ENCODE assay signal across 8 cellular contexts in the genomic region with DNA sequence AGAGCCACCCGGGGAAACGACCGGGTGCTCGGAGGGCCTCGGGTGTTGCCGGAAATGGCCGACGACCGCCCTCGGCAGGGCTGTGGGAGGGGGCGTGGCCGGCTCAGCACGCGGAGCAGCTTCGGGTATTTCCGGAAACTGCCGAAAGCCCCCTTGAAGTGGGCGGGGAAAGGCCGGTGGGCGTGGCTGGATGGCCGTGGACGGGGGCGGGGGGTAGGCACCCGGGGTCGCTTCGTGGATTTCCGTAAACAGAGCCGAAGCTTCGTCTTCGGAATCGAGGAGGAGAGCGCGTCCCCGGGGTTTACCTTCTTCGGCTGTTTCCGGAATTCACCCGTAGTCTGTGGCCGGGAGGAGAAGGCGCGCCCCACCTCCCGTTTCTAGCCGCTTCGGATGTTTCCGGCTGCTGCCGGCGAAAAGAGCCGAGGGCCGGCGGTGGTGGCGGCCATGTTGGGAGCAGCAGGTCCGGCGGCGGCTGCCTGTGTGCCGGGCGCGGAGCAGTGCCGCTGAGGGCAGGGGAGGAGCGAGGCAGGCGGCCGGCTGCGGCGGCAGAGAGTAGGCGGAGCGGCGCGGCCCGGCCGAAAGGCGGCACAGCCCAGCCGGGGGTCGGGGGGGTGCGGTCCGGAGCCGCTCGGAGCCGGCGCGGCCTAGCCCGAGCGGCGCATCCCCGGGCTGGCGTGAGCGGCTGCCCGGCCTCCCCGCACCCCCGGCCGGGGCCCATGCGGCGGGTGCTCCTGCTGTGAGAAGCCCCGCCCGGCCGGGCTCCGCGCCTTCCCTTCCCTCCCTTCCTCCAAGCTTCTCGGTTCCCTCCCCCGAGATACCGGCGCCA. TPM values are rescaled to one million over a fixed set of nuclear protein-coding genes. Genes with fewer than 3 reads are reported as not detected.
DNase-seq lines count a peak whose midpoint lies in the region; ATAC-seq, FAIRE-seq and TF ChIP-seq lines count a peak whose summit lies in the region.

A gene (plus strand): TSS at position 429 of the 826 bp plus-strand sequence. CDS start 397 bp downstream, at position 826.

- H3K23me2 ChIP-seq in H1 (ENCODE audit: low read depth, low read length): peaks cover 16% of the 10 kb centered on the region

- no peak for TF ChIP-seq CTCF in H1 (IDR thresholded peaks at IDR 0.05; ENCODE audit: control extremely low read depth in 1 of 3, insufficient read depth in 1 of 3, low read depth in 1 of 3, low read length in 3 of 3)

- no peaks in the 10 kb centered on the region for H3K27me3 Mint-ChIP-seq in activated CD8-positive, alpha-beta memory T cell treated with anti-CD3 and anti-CD28 coated beads, Interleukin-2, amount 10 ng/mL, durations not matched to agents 7 days and 5 days

- H2BK12ac ChIP-seq in H1 (ENCODE audit: low read depth, low read length): no peak within 1 kb of the TSS
- H2BK12ac ChIP-seq in mesenchymal stem cell (ENCODE audit: low read length in 2 of 2): peak within 1 kb of the TSS in 1 of 2 experiments; percentile 16

- 0 out of 4 replicates have a peak, but pooled peaks of 1 of the 2 experiments have one; percentile 3 for TF ChIP-seq RAD21 in H1 (IDR thresholded peaks at IDR 0.05 in 1 of 2, conservative IDR thresholded peaks at IDR 0.05 in 1 of 2; ENCODE audit: low read depth in 2 of 2, low read length in 2 of 2)

- H2BK120ac ChIP-seq in H1 (replicated peaks; ENCODE audit: low read depth, low read length) (no peak within 1 kb of the TSS), mesenchymal stem cell (ENCODE audit: low read depth, low read length) (no peak within 1 kb of the TSS)

- TF ChIP-seq EP300 in H1 (IDR thresholded peaks at IDR 0.05; ENCODE audit: borderline replicate concordance in 1 of 2, low read depth in 2 of 2, low read length in 2 of 2): no peak

- peak within 1 kb of the TSS; percentile 52; the same call in 1 of the 2 replicates for H3K18ac ChIP-seq in H1 (ENCODE audit: extremely low read depth, low read length)
- peak within 1 kb of the TSS; percentile 88 to 97 for H3K18ac ChIP-seq in mesenchymal stem cell (ENCODE audit: low read depth in 1 of 2, low read length in 2 of 2)

- peak within 1 kb of the TSS; percentile 50 for H2BK5ac ChIP-seq in H1 (ENCODE audit: low read depth, low read length)
- H2BK5ac ChIP-seq in mesenchymal stem cell (ENCODE audit: low read depth, low read length, poor library complexity, severe bottlenecking): peak within 1 kb of the TSS; percentile 88

- H4K8ac ChIP-seq in H1 (ENCODE audit: extremely low read depth, insufficient read depth, low read length) (peak within 1 kb of the TSS; percentile 82), mesenchymal stem cell (ENCODE audit: low read length) (peak within 1 kb of the TSS; percentile 79)

- peaks cover 55% of the 10 kb centered on the region for H3K4me1 Mint-ChIP-seq in activated CD8-positive, alpha-beta memory T cell treated with anti-CD3 and anti-CD28 coated beads, Interleukin-2, amount 10 ng/mL, durations not matched to agents 7 days and 5 days

- H4K20me1 ChIP-seq in H1 (replicated peaks in 1 of 2; ENCODE audit: control insufficient read depth in 1 of 2, insufficient read depth in 2 of 2, low read length in 2 of 2): peaks cover 24% of the 10 kb centered on the region in 2 experiments

- no peak within 1 kb of the TSS for H2BK20ac ChIP-seq in H1 (ENCODE audit: low read length)

- H3K4ac ChIP-seq in H1 (replicated peaks; ENCODE audit: insufficient read length, low read depth, low read length) (no peak within 1 kb of the TSS), mesenchymal stem cell (ENCODE audit: low read depth in 1 of 2, low read length in 2 of 2) (peak within 1 kb of the TSS; percentile 89 to 96)

- WGBS in H1 (ENCODE audit: extremely low coverage in 1 of 2, insufficient coverage in 1 of 2, insufficient read length in 1 of 2, insufficient replicate concordance in 2 of 2, low coverage in 1 of 2, low lambda C conversion rate in 2 of 2, missing lambda C conversion rate in 1 of 2), 2 experiments: 2% methylated on average over 53 of the region's 99 CpGs; no CpG with 5 or more reads in 1 of the 2 experiments
- WGBS in mesenchymal stem cell: under 1% methylated on average over 67 of the region's 99 CpGs

- H3K27ac ChIP-seq in H1 (ENCODE audit: low read depth, low read length) (peak within 1 kb of the TSS; percentile 43), mesenchymal stem cell (ENCODE audit: low read length, poor library complexity, severe bottlenecking) (peak within 1 kb of the TSS; percentile 53)

- H3K79me1 ChIP-seq in H1 (ENCODE audit: low read depth, low read length) (peaks cover 13% of the 10 kb centered on the region), mesenchymal stem cell (replicated peaks; ENCODE audit: low read length, poor library complexity, severe bottlenecking) (no peaks in the 10 kb centered on the region)

- H3K4me1 ChIP-seq in NT2/D1 (ENCODE audit: insufficient read depth, insufficient read length): peaks cover 25% of the 10 kb centered on the region
- peaks cover 15 to 38% (median 25%) of the 10 kb centered on the region in 4 experiments for H3K4me1 ChIP-seq in H1 (replicated peaks in 1 of 4; ENCODE audit: control insufficient read depth in 3 of 4, insufficient read depth in 4 of 4, low read length in 3 of 4)
- peaks cover 14% of the 10 kb centered on the region for H3K4me1 ChIP-seq in mesenchymal stem cell (ENCODE audit: control insufficient read depth, insufficient read depth, low read depth, low read length)

- H4K5ac ChIP-seq in H1 (ENCODE audit: insufficient read length, low read depth, low read length): no peak within 1 kb of the TSS

- H3K9me3 ChIP-seq in NT2/D1 (ENCODE audit: insufficient read depth, low read length) (no peaks in the 10 kb centered on the region), H1 (ENCODE audit: insufficient read depth in 2 of 2, low read depth in 1 of 2, low read length in 1 of 2) (no peaks in the 10 kb centered on the region), mesenchymal stem cell (ENCODE audit: control insufficient read depth, low read length) (no peaks in the 10 kb centered on the region)

- H2AFZ ChIP-seq in H1 (ENCODE audit: low read length): 0 out of 2 replicates have a peak within 1 kb of the TSS, but pooled peaks have one; percentile 26
- H2AFZ ChIP-seq in mesenchymal stem cell (ENCODE audit: low read depth, low read length): peak within 1 kb of the TSS; percentile 84

- H3K4me2 ChIP-seq in H1 (ENCODE audit: insufficient read depth in 1 of 2, low read depth in 2 of 2, low read length in 2 of 2) (peak within 1 kb of the TSS; percentile 87 to 99), mesenchymal stem cell (ENCODE audit: low read length, poor library complexity, severe bottlenecking) (peak within 1 kb of the TSS; percentile 91)

- no peak within 1 kb of the TSS for H4K91ac ChIP-seq in H1 (replicated peaks; ENCODE audit: insufficient read length, low read length)
- peak within 1 kb of the TSS; percentile 88 for H4K91ac ChIP-seq in mesenchymal stem cell (ENCODE audit: low read length)

- H3K4me3 Mint-ChIP-seq in activated CD8-positive, alpha-beta memory T cell treated with anti-CD3 and anti-CD28 coated beads, Interleukin-2, amount 10 ng/mL, durations not matched to agents 7 days and 5 days: peak within 1 kb of the TSS; percentile 85

- DNase-seq in COR-L47 (lab: John Stamatoyannopoulos, UW) (peak; percentile 100), HUDEP-2 (lab: John Stamatoyannopoulos, UW; ENCODE audit: unreplicated experiment in 76 of 76) (peak; percentile 65 to 100 (median 97)), NT2/D1 (ENCODE audit: low read depth, low spot score) (peak; percentile 98), H1 (ENCODE audit: low read depth in 1 of 2, low spot score in 2 of 2) (peak; percentile 97 to 100), mesenchymal stem cell (peak; percentile 98)
- DNase-seq in activated CD8-positive, alpha-beta memory T cell treated with anti-CD3 and anti-CD28 coated beads, Interleukin-2, amount 10 ng/mL, durations not matched to agents 7 days and 5 days: peak; percentile 99
- peak; percentile 100 for DNase-seq in stimulated activated CD8-positive, alpha-beta memory T cell treated with anti-CD3 and anti-CD28 coated beads, Interleukin-12 subunit alpha, Interleukin-12 subunit beta, amount 100 ng/mL, for 4 hours (ENCODE audit: low read depth)

- peak in 1 of 2 experiments; percentile 48; a peak in 1 of 3 replicates for TF ChIP-seq POLR2A in H1 (IDR thresholded peaks at IDR 0.05; ENCODE audit: control extremely low read depth in 1 of 2, low read depth in 2 of 2, low read length in 2 of 2)

- no peak within 1 kb of the TSS for H3K23ac ChIP-seq in H1 (ENCODE audit: insufficient read length)
- H3K23ac ChIP-seq in mesenchymal stem cell (ENCODE audit: low read length in 2 of 2): peak within 1 kb of the TSS in 1 of 2 experiments; percentile 91

- no peak within 1 kb of the TSS for H2AK5ac ChIP-seq in H1 (ENCODE audit: low read depth, low read length)
- no peak within 1 kb of the TSS for H2AK5ac ChIP-seq in mesenchymal stem cell (ENCODE audit: low read length, severe bottlenecking)

- H3K9ac ChIP-seq in NT2/D1 (ENCODE audit: insufficient read length, low read depth) (peak within 1 kb of the TSS; percentile 96), H1 (replicated peaks in 1 of 4; ENCODE audit: extremely low read depth in 1 of 4, low read depth in 3 of 4, low read length in 3 of 4) (peak within 1 kb of the TSS; percentile 52 to 97 (median 86)), mesenchymal stem cell (ENCODE audit: low read length) (peak within 1 kb of the TSS; percentile 94)

- H3K14ac ChIP-seq in H1 (ENCODE audit: insufficient read length): no peak within 1 kb of the TSS
- peak within 1 kb of the TSS in 1 of 2 experiments; percentile 98 for H3K14ac ChIP-seq in mesenchymal stem cell (ENCODE audit: low read length in 2 of 2)

- no peaks in the 10 kb centered on the region for H3K9me3 Mint-ChIP-seq in activated CD8-positive, alpha-beta memory T cell treated with anti-CD3 and anti-CD28 coated beads, Interleukin-2, amount 10 ng/mL, durations not matched to agents 7 days and 5 days (ENCODE audit: low read depth)

- peak within 1 kb of the TSS; percentile 88 for H3K27ac Mint-ChIP-seq in activated CD8-positive, alpha-beta memory T cell treated with anti-CD3 and anti-CD28 coated beads, Interleukin-2, amount 10 ng/mL, durations not matched to agents 7 days and 5 days

- H2BK15ac ChIP-seq in H1 (ENCODE audit: low read length) (no peak within 1 kb of the TSS; the same call in 1 of the 2 replicates), mesenchymal stem cell (ENCODE audit: low read depth, poor library complexity, severe bottlenecking) (peak within 1 kb of the TSS; percentile 71)

- H3K36me3 Mint-ChIP-seq in activated CD8-positive, alpha-beta memory T cell treated with anti-CD3 and anti-CD28 coated beads, Interleukin-2, amount 10 ng/mL, durations not matched to agents 7 days and 5 days: peaks cover 27% of the 10 kb centered on the region

- CTCF ChIA-PET in activated CD8-positive, alpha-beta memory T cell treated with anti-CD3 and anti-CD28 coated beads, Interleukin-2, amount 10 ng/mL, durations not matched to agents 7 days and 5 days (lab: Charles Lee): interaction anchor here (0.6 to 8.1 kb wide), 40 partner anchors 13 to 1278 kb away, joined by 3 to 136 read pairs (median 8); a partner anchor contains a TSS
- CTCF ChIA-PET in H1 (lab: Charles Lee; ENCODE audit: partially characterized antibody): interaction anchor here (0.6 to 6.1 kb wide), 18 partner anchors 10 to 1131 kb away, joined by 3 to 163 read pairs (median 25); no protein-coding TSS in a partner anchor

- no peaks in the 10 kb centered on the region for H3K27me3 ChIP-seq in NT2/D1 (ENCODE audit: insufficient read depth, insufficient read length)
- no peaks in the 10 kb centered on the region for H3K27me3 ChIP-seq in H1 (replicated peaks in 1 of 4; ENCODE audit: control insufficient read depth in 3 of 4, extremely low read depth in 1 of 4, insufficient read depth in 3 of 4, low read length in 3 of 4)
- peaks cover 0 to 2% of the 10 kb centered on the region in 2 experiments for H3K27me3 ChIP-seq in mesenchymal stem cell (ENCODE audit: control insufficient read depth in 1 of 2, insufficient read depth in 1 of 2, low read length in 2 of 2)

- H3K4me3 ChIP-seq in NT2/D1 (ENCODE audit: insufficient read length, low read depth) (peak within 1 kb of the TSS; percentile 92), H1 (ENCODE audit: extremely low read depth in 1 of 4, insufficient read depth in 2 of 4, low read depth in 3 of 4, low read length in 4 of 4) (peak within 1 kb of the TSS; percentile 83 to 97 (median 90)), mesenchymal stem cell (ENCODE audit: insufficient read depth in 1 of 2, low read depth in 1 of 2, low read length in 2 of 2) (peak within 1 kb of the TSS; percentile 94 to 95)

- POLR2A ChIA-PET in H1 (lab: Charles Lee; ENCODE audit: partially characterized antibody): interaction anchor here (0.5 to 5.8 kb wide), 19 partner anchors 9 to 153 kb away, joined by 3 to 45 read pairs (median 4); a partner anchor contains a TSS

- peak; percentile 76 for ATAC-seq in GM21381 (IDR thresholded peaks at IDR 0.05; ENCODE audit: unreplicated experiment)
- peak; percentile 89 for ATAC-seq in activated CD8-positive, alpha-beta memory T cell treated with anti-CD3 and anti-CD28 coated beads, Interleukin-2, amount 10 ng/mL, durations not matched to agents 7 days and 5 days

- FAIRE-seq in H1 (lab: Jason Lieb, UNC): no peak

- H3K79me2 ChIP-seq in H1 (ENCODE audit: control insufficient read depth in 1 of 2, insufficient read depth in 2 of 2, low read length in 2 of 2): peaks cover 17 to 46% of the 10 kb centered on the region in 2 experiments

- H3K36me3 ChIP-seq in NT2/D1 (ENCODE audit: insufficient read depth, insufficient read length, low read length) (peaks cover 11% of the 10 kb centered on the region), H1 (ENCODE audit: control insufficient read depth in 2 of 4, insufficient read depth in 4 of 4, low read length in 3 of 4) (no peaks in the 10 kb centered on the region; a peak in 1 of 8 replicates), mesenchymal stem cell (ENCODE audit: control insufficient read depth in 1 of 2, insufficient read depth in 2 of 2, low read depth in 1 of 2, low read length in 2 of 2) (peaks cover 6 to 7% of the 10 kb centered on the region in 2 experiments)

- peak within 1 kb of the TSS; percentile 12 for H3K56ac ChIP-seq in H1 (replicated peaks; ENCODE audit: insufficient read length, low read depth, low read length)

RNA-seq across cellular contexts. Expression of the gene that starts here (rescaled TPM):
- total RNA-seq in activated CD8-positive, alpha-beta memory T cell treated with anti-CD3 and anti-CD28 coated beads, Interleukin-2, amount 10 ng/mL, durations not matched to agents 7 days and 5 days: 10 to 100 TPM; 57.2 to 57.9 TPM
- total RNA-seq in H1 (2021; fragmentation: NEBNext Ultra II Directional; extraction: Animal tissue kit (Norgen Biotek cat#: 25700)): 56.5 and 58.5 TPM in 2 replicates
- 19.3 and 24.4 TPM in 2 replicates for polyA plus RNA-seq in H1 (2011; rRNA removed)
- polyA plus RNA-seq in H1 (2011; cell fraction: cytosol; rRNA removed): 18.1 TPM
- polyA plus RNA-seq in H1 (2011; cell fraction: nucleus; rRNA removed): 32.7 TPM
- 29.2 to 30.7 TPM (median 29.5 TPM) in 4 replicates for polyA plus RNA-seq in H1 (2012, experiment 1 of 2)
- polyA plus RNA-seq in H1 (2012, experiment 2 of 2): 25.5 TPM
- 30.7 TPM for polyA plus RNA-seq in H1 (2013, experiment 1 of 2)
- polyA plus RNA-seq in H1 (2013, experiment 2 of 2): 28.7 TPM
- 22.4 and 28.2 TPM in 2 replicates for polyA minus RNA-seq in H1 (2011; rRNA and poly(A)+ RNA removed)
- polyA minus RNA-seq in H1 (2011; cell fraction: cytosol; rRNA and poly(A)+ RNA removed): 38.7 TPM
- 28.2 TPM for polyA minus RNA-seq in H1 (2011; cell fraction: nucleus; rRNA and poly(A)+ RNA removed)
- polyA plus RNA-seq in mesenchymal stem cell (2013, experiment 1 of 2): 20.0 TPM
- 19.8 TPM for polyA plus RNA-seq in mesenchymal stem cell (2013, experiment 2 of 2)

Comparison
In these comparisons a context has a peak if more than half of its experiments do, and no peak if none do; other contexts are left out.
1. Peak in every context shown above with its lines: DNase-seq, ATAC-seq, H3K4me3 ChIP-seq and H3K27ac ChIP-seq.